ENCODE assay signal across 1 cellular context in the genomic region with DNA sequence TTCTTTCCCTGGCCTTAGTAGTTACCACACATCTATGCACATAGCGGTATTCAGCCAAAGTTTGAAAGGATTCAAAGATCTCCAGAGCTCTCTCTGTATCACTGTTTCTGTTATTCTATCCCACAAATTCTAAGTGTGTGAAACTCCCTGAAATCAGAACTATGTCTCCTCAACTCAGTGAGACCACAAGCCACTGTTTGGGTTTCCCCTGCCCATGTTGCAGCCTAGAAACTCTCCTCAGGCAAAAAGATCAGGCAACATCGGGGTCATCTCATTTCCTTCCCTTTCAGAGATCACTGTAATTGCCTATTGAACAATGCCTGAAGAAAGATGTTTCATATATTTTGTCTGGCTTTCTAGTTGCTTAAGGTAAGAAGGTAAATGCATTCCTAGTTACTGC.
TF ChIP-seq lines count a peak whose summit lies in the region.

No MANE protein-coding gene starts in this region.

TF ChIP-seq in GM23338, 12 proteins besides CTCF, POLR2A, EP300 and RAD21:
- TF ChIP-seq, protein P1, sequence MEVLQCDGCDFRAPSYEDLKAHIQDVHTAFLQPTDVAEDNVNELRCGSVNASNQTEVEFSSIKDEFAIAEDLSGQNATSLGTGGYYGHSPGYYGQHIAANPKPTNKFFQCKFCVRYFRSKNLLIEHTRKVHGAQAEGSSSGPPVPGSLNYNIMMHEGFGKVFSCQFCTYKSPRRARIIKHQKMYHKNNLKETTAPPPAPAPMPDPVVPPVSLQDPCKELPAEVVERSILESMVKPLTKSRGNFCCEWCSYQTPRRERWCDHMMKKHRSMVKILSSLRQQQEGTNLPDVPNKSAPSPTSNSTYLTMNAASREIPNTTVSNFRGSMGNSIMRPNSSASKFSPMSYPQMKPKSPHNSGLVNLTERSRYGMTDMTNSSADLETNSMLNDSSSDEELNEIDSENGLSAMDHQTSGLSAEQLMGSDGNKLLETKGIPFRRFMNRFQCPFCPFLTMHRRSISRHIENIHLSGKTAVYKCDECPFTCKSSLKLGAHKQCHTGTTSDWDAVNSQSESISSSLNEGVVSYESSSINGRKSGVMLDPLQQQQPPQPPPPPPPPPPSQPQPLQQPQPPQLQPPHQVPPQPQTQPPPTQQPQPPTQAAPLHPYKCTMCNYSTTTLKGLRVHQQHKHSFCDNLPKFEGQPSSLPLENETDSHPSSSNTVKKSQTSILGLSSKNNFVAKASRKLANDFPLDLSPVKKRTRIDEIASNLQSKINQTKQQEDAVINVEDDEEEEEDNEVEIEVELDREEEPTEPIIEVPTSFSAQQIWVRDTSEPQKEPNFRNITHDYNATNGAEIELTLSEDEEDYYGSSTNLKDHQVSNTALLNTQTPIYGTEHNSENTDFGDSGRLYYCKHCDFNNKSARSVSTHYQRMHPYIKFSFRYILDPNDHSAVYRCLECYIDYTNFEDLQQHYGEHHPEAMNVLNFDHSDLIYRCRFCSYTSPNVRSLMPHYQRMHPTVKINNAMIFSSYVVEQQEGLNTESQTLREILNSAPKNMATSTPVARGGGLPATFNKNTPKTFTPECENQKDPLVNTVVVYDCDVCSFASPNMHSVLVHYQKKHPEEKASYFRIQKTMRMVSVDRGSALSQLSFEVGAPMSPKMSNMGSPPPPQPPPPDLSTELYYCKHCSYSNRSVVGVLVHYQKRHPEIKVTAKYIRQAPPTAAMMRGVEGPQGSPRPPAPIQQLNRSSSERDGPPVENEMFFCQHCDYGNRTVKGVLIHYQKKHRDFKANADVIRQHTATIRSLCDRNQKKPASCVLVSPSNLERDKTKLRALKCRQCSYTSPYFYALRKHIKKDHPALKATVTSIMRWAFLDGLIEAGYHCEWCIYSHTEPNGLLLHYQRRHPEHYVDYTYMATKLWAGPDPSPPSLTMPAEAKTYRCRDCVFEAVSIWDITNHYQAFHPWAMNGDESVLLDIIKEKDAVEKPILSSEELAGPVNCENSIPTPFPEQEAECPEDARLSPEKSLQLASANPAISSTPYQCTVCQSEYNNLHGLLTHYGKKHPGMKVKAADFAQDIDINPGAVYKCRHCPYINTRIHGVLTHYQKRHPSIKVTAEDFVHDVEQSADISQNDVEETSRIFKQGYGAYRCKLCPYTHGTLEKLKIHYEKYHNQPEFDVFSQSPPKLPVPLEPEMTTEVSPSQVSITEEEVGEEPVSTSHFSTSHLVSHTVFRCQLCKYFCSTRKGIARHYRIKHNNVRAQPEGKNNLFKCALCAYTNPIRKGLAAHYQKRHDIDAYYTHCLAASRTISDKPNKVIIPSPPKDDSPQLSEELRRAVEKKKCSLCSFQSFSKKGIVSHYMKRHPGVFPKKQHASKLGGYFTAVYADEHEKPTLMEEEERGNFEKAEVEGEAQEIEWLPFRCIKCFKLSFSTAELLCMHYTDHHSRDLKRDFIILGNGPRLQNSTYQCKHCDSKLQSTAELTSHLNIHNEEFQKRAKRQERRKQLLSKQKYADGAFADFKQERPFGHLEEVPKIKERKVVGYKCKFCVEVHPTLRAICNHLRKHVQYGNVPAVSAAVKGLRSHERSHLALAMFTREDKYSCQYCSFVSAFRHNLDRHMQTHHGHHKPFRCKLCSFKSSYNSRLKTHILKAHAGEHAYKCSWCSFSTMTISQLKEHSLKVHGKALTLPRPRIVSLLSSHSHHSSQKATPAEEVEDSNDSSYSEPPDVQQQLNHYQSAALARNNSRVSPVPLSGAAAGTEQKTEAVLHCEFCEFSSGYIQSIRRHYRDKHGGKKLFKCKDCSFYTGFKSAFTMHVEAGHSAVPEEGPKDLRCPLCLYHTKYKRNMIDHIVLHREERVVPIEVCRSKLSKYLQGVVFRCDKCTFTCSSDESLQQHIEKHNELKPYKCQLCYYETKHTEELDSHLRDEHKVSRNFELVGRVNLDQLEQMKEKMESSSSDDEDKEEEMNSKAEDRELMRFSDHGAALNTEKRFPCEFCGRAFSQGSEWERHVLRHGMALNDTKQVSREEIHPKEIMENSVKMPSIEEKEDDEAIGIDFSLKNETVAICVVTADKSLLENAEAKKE (CRISPR knock-in tag; IDR thresholded peaks at IDR 0.05) = no peak
- TF ChIP-seq POLR2AphosphoS5 (IDR thresholded peaks at IDR 0.05; ENCODE audit: low read depth) (no peak), EZH2 (IDR thresholded peaks at IDR 0.05; ENCODE audit: low read depth, unreplicated experiment) (no peak), CREB1 (CRISPR knock-in tag; IDR thresholded peaks at IDR 0.05; ENCODE audit: low read depth) (no peak), EZH2phosphoT487 (IDR thresholded peaks at IDR 0.05; ENCODE audit: unreplicated experiment) (no peak), JUNB (IDR thresholded peaks at IDR 0.05; ENCODE audit: unreplicated experiment) (no peak), ZNF114 (CRISPR knock-in tag; IDR thresholded peaks at IDR 0.05) (no peak), NANOG (IDR thresholded peaks at IDR 0.05; ENCODE audit: borderline replicate concordance) (no peak), ZNF331 (CRISPR knock-in tag; IDR thresholded peaks at IDR 0.05; ENCODE audit: low read depth) (no peak), STAT1 (IDR thresholded peaks at IDR 0.05; ENCODE audit: unreplicated experiment) (no peak)
- TF ChIP-seq, protein P2, sequence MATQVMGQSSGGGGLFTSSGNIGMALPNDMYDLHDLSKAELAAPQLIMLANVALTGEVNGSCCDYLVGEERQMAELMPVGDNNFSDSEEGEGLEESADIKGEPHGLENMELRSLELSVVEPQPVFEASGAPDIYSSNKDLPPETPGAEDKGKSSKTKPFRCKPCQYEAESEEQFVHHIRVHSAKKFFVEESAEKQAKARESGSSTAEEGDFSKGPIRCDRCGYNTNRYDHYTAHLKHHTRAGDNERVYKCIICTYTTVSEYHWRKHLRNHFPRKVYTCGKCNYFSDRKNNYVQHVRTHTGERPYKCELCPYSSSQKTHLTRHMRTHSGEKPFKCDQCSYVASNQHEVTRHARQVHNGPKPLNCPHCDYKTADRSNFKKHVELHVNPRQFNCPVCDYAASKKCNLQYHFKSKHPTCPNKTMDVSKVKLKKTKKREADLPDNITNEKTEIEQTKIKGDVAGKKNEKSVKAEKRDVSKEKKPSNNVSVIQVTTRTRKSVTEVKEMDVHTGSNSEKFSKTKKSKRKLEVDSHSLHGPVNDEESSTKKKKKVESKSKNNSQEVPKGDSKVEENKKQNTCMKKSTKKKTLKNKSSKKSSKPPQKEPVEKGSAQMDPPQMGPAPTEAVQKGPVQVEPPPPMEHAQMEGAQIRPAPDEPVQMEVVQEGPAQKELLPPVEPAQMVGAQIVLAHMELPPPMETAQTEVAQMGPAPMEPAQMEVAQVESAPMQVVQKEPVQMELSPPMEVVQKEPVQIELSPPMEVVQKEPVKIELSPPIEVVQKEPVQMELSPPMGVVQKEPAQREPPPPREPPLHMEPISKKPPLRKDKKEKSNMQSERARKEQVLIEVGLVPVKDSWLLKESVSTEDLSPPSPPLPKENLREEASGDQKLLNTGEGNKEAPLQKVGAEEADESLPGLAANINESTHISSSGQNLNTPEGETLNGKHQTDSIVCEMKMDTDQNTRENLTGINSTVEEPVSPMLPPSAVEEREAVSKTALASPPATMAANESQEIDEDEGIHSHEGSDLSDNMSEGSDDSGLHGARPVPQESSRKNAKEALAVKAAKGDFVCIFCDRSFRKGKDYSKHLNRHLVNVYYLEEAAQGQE (IDR thresholded peaks at IDR 0.05; ENCODE audit: unreplicated experiment) = no peak
- TF ChIP-seq, protein P3, sequence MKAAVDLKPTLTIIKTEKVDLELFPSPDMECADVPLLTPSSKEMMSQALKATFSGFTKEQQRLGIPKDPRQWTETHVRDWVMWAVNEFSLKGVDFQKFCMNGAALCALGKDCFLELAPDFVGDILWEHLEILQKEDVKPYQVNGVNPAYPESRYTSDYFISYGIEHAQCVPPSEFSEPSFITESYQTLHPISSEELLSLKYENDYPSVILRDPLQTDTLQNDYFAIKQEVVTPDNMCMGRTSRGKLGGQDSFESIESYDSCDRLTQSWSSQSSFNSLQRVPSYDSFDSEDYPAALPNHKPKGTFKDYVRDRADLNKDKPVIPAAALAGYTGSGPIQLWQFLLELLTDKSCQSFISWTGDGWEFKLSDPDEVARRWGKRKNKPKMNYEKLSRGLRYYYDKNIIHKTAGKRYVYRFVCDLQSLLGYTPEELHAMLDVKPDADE (IDR thresholded peaks at IDR 0.05) = no peak
TF ChIP-seq in GM23338: peak in this region for 0.
